In genomic region chr20:51597389-51598231, GRCh38 we compare ENCODE assay signal across 16 cellular contexts. TPM values are rescaled to one million over a fixed set of nuclear protein-coding genes. Genes with fewer than 3 reads are reported as not detected.
DNase-seq lines count a peak whose midpoint lies in the region; ATAC-seq and TF ChIP-seq lines count a peak whose summit lies in the region.
"Had no signal": no experiment of that assay in that cellular context is flagged by ENCODE, and none has a peak within 500 bp of the region (broad histone marks: within the 10 kb centered on the region; RNA-seq: fewer than 3 reads in every experiment).

No MANE protein-coding gene starts in this region.

- H4K20me1 ChIP-seq in Loucy (ENCODE audit: insufficient read depth, low read length, poor library complexity, severe bottlenecking), result no peaks in the 10 kb centered on the region

- no peak for TF ChIP-seq CTCF in Loucy (conservative IDR thresholded peaks at IDR 0.05; ENCODE audit: low read length)

- H3K9ac ChIP-seq in Loucy (ENCODE audit: low read depth, low read length, poor library complexity, severe bottlenecking), result peak overlapping the region; percentile 5

- intact Hi-C loops in cardiac septum (cut with DNase I) (loop anchor here (10.0 kb wide), 1 partner anchor 613 kb away; no protein-coding TSS in a partner anchor), right cardiac atrium (cut with DNase I) (loop anchor here in 2 of 4 donors (5.0 kb wide), 2 partner anchors 210 to 225 kb away; no protein-coding TSS in a partner anchor)

- peak overlapping the region; percentile 15 for H3K27ac Mint-ChIP-seq in activated naive CD8-positive, alpha-beta T cell treated with anti-CD3 and anti-CD28 coated beads, Interleukin-2, amount 10 ng/mL, durations not matched to agents 7 days and 5 days
- H3K27ac Mint-ChIP-seq in stimulated activated naive CD8-positive, alpha-beta T cell treated with anti-CD3 and anti-CD28 coated beads, Interleukin-15, Interleukin-2, amounts not matched to agents 100 ng/mL and 50 ng/mL, for 24 hours, result peak overlapping the region; percentile 80
- H3K27ac Mint-ChIP-seq: IgD-negative memory B cell had no signal

- WGBS in right cardiac atrium, result 82% methylated on average over 7 of the region's 7 CpGs

- H3K27me3 ChIP-seq in right cardiac atrium (ENCODE audit: control insufficient read depth, insufficient read depth) (no peaks in the 10 kb centered on the region), Loucy (ENCODE audit: insufficient read depth, low read length, poor library complexity, severe bottlenecking) (no peaks in the 10 kb centered on the region)

- H3K4me3 ChIP-seq in right cardiac atrium (ENCODE audit: low read length) (no peak overlapping the region), Loucy (ENCODE audit: low read length, poor library complexity, severe bottlenecking) (no peak overlapping the region)

- peaks cover 19% of the 10 kb centered on the region for H3K4me1 Mint-ChIP-seq in activated naive CD8-positive, alpha-beta T cell treated with anti-CD3 and anti-CD28 coated beads, Interleukin-2, amount 10 ng/mL, durations not matched to agents 7 days and 5 days
- peaks cover 75% of the 10 kb centered on the region for H3K4me1 Mint-ChIP-seq in stimulated activated naive CD8-positive, alpha-beta T cell treated with anti-CD3 and anti-CD28 coated beads, Interleukin-15, Interleukin-2, amounts not matched to agents 100 ng/mL and 50 ng/mL, for 24 hours (ENCODE audit: low read depth)

- H3K27me3 Mint-ChIP-seq in activated naive CD8-positive, alpha-beta T cell treated with anti-CD3 and anti-CD28 coated beads, Interleukin-2, amount 10 ng/mL, durations not matched to agents 7 days and 5 days, result peaks cover 8% of the 10 kb centered on the region
- peaks cover 8% of the 10 kb centered on the region for H3K27me3 Mint-ChIP-seq in stimulated activated naive CD8-positive, alpha-beta T cell treated with anti-CD3 and anti-CD28 coated beads, Interleukin-15, Interleukin-2, amounts not matched to agents 100 ng/mL and 50 ng/mL, for 24 hours

- H3K9me3 ChIP-seq in right cardiac atrium (ENCODE audit: control insufficient read depth, low read length), result no peaks in the 10 kb centered on the region
- no peaks in the 10 kb centered on the region for H3K9me3 ChIP-seq in Loucy (ENCODE audit: insufficient read depth, low read depth, low read length)
- H3K9me3 ChIP-seq: BE2C had no signal

- DNase-seq in cardiac septum (ENCODE audit: low spot score) (peak; percentile 3), right cardiac atrium (no peak), NCI-H82 treated with DMSO at 0.1 percent for 48 hours (lab: John Stamatoyannopoulos, UW; ENCODE audit: unreplicated experiment) (no peak), occipital lobe (lab: John Stamatoyannopoulos, UW) (no peak)
- no peak for DNase-seq in activated naive CD8-positive, alpha-beta T cell treated with anti-CD3 and anti-CD28 coated beads, Interleukin-2, amount 10 ng/mL, durations not matched to agents 7 days and 5 days
- DNase-seq: BE2C, DMS 273 treated with DMSO at 0.1 percent for 48 hours, NCI-H1417, NCI-H1930, NCI-H2171, NCI-H446 treated with DMSO at 0.1 percent for 48 hours, NCI-H774, RPMI8226 had no signal

- H3K4me1 ChIP-seq in right cardiac atrium (ENCODE audit: control insufficient read depth, insufficient read depth, low read length), result no peaks in the 10 kb centered on the region
- peaks cover 62% of the 10 kb centered on the region for H3K4me1 ChIP-seq in Loucy (ENCODE audit: insufficient read depth, low read length, poor library complexity, severe bottlenecking)
- H3K4me1 ChIP-seq: BE2C had no signal

- H3K27ac ChIP-seq in right cardiac atrium (ENCODE audit: low read length), result no peak overlapping the region

- H3K79me2 ChIP-seq in Loucy (ENCODE audit: insufficient read depth, low read length), result no peaks in the 10 kb centered on the region

- no peak overlapping the region for H3K4me3 Mint-ChIP-seq in activated naive CD8-positive, alpha-beta T cell treated with anti-CD3 and anti-CD28 coated beads, Interleukin-2, amount 10 ng/mL, durations not matched to agents 7 days and 5 days
- peak overlapping the region; percentile 40 for H3K4me3 Mint-ChIP-seq in stimulated activated naive CD8-positive, alpha-beta T cell treated with anti-CD3 and anti-CD28 coated beads, Interleukin-15, Interleukin-2, amounts not matched to agents 100 ng/mL and 50 ng/mL, for 24 hours
- H3K4me3 Mint-ChIP-seq: IgD-negative memory B cell had no signal

- H3K9me3 Mint-ChIP-seq in activated naive CD8-positive, alpha-beta T cell treated with anti-CD3 and anti-CD28 coated beads, Interleukin-2, amount 10 ng/mL, durations not matched to agents 7 days and 5 days, result no peaks in the 10 kb centered on the region
- H3K9me3 Mint-ChIP-seq in stimulated activated naive CD8-positive, alpha-beta T cell treated with anti-CD3 and anti-CD28 coated beads, Interleukin-15, Interleukin-2, amounts not matched to agents 100 ng/mL and 50 ng/mL, for 24 hours, result no peaks in the 10 kb centered on the region

- H3K36me3 ChIP-seq in Loucy (ENCODE audit: insufficient read depth, low read length), result peaks cover 38% of the 10 kb centered on the region; the same call in 1 of the 2 replicates
- H3K36me3 ChIP-seq: BE2C had no signal

- H2AFZ ChIP-seq in Loucy (ENCODE audit: low read length), result no peak overlapping the region

- peaks cover 9% of the 10 kb centered on the region; the same call in 1 of the 2 replicates for H3F3A ChIP-seq in Loucy (ENCODE audit: low read depth)

- peak overlapping the region; percentile 27 for H3K4me2 ChIP-seq in Loucy (ENCODE audit: low read depth, low read length, poor library complexity, severe bottlenecking)

- POLR2A ChIA-PET in activated naive CD8-positive, alpha-beta T cell treated with anti-CD3 and anti-CD28 coated beads, Interleukin-2, amount 10 ng/mL, durations not matched to agents 7 days and 5 days (lab: Charles Lee), result no interaction called here

- H3K36me3 Mint-ChIP-seq in activated naive CD8-positive, alpha-beta T cell treated with anti-CD3 and anti-CD28 coated beads, Interleukin-2, amount 10 ng/mL, durations not matched to agents 7 days and 5 days, result no peaks in the 10 kb centered on the region
- no peaks in the 10 kb centered on the region for H3K36me3 Mint-ChIP-seq in stimulated activated naive CD8-positive, alpha-beta T cell treated with anti-CD3 and anti-CD28 coated beads, Interleukin-15, Interleukin-2, amounts not matched to agents 100 ng/mL and 50 ng/mL, for 24 hours (ENCODE audit: low read depth)
- H3K36me3 Mint-ChIP-seq: IgD-negative memory B cell had no signal

- no peaks in the 10 kb centered on the region for H3K9me2 ChIP-seq in Loucy (replicated peaks; ENCODE audit: low read depth, low read length)

- ATAC-seq in right cardiac atrium, result no peak
- no peak for ATAC-seq in activated naive CD8-positive, alpha-beta T cell treated with anti-CD3 and anti-CD28 coated beads, Interleukin-2, amount 10 ng/mL, durations not matched to agents 7 days and 5 days (ENCODE audit: low read depth)

RNA-seq across cellular contexts. Expression of gene NFATC2, which starts 55.1 kb away (rescaled TPM):
- total RNA-seq in cardiac septum, result 4.3 TPM
- 10 to 100 TPM in 1 of 4 donors, 1 to 10 TPM in 3; 6.8 to 13.3 (median 8.3) TPM for total RNA-seq in right cardiac atrium
- polyA plus RNA-seq in right cardiac atrium, result 2.8 TPM
- total RNA-seq in activated naive CD8-positive, alpha-beta T cell treated with anti-CD3 and anti-CD28 coated beads, Interleukin-2, amount 10 ng/mL, durations not matched to agents 7 days and 5 days, result 10 to 100 TPM; 58.9 to 62.3 TPM
- 0.47 TPM for total RNA-seq in occipital lobe

Comparison
In these comparisons a context has a peak if more than half of its experiments do, and no peak if none do; other contexts are left out.
1. RNA of gene NFATC2, which starts 55.1 kb away (total RNA-seq): 58.9 to 62.3 TPM in activated naive CD8-positive, alpha-beta T cell treated with anti-CD3 and anti-CD28 coated beads, Interleukin-2, amount 10 ng/mL, durations not matched to agents 7 days and 5 days; 6.8 to 13.3 TPM in right cardiac atrium, 4.3 TPM in cardiac septum (single experiment) and 0.47 TPM in occipital lobe (single experiment); every median in the first group is over 4 times any median in the second.